In the genomic region with DNA sequence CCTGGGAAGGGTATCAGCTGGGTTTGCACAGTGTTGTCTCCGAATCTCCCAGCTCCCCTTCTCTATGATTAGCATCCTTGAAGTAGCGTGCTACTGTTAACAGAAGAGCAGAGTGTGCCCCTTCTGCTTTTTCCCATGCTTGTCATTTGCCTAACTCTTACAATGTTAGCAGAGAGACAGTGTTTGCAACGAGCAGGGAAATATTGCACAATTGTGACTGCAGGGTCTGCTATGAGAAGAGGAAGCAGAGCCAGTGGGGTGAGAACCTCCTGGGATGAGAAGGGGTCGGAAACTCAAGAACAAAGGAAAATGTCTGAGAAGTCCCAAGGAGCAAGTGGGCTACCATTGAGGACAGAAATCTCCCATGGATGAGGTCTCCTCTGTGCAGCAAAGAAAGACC, we compare ENCODE assay signal across 21 cellular contexts. TPM values are rescaled to one million over a fixed set of nuclear protein-coding genes. Genes with fewer than 3 reads are reported as not detected.
A peak's percentile ranks its signal among the peaks of the same experiment; 100 is the strongest.
DNase-seq lines count a peak whose midpoint lies in the region; ATAC-seq and TF ChIP-seq lines count a peak whose summit lies in the region.
"Had no signal": no experiment of that assay in that cellular context is flagged by ENCODE, and none has a peak within 500 bp of the region (broad histone marks: within the 10 kb centered on the region; RNA-seq: fewer than 3 reads in every experiment).

No MANE protein-coding gene starts in this region.

- no peaks in the 10 kb centered on the region for H3K27me3 ChIP-seq in Panc1 (ENCODE audit: control insufficient read depth, insufficient read depth, low read length)

- H2AFZ ChIP-seq in OCI-LY7 (ENCODE audit: low read length), result no peak overlapping the region

- H3K36me3 Mint-ChIP-seq in type B pancreatic cell, result no peaks in the 10 kb centered on the region
- H3K36me3 Mint-ChIP-seq: activated naive CD8-positive, alpha-beta T cell; T-cell had no signal

- H3K27ac ChIP-seq in Panc1 (ENCODE audit: low read length) (peak overlapping the region; percentile 12; the same call in 1 of the 2 replicates), OCI-LY7 (ENCODE audit: low read depth, low read length, poor library complexity, severe bottlenecking) (no peak overlapping the region)
- H3K27ac ChIP-seq: psoas muscle, VCaP had no signal

- CTCF ChIA-PET in Panc1 (lab: Charles Lee) (no interaction called here), OCI-LY7 (lab: Charles Lee; ENCODE audit: unreplicated experiment) (no interaction called here)

- TF ChIP-seq CTCF in Panc1 (IDR thresholded peaks at IDR 0.05) (no peak), type B pancreatic cell (conservative IDR thresholded peaks at IDR 0.05) (no peak), OCI-LY7 (conservative IDR thresholded peaks at IDR 0.05; ENCODE audit: low read length) (no peak)

- BruUV-seq in Panc1 (replicated peaks; lab: Mats Ljungman, UMichigan) (no TSS peak), OCI-LY7 (replicated peaks; lab: Mats Ljungman, UMichigan) (no TSS peak)

- H3K27ac Mint-ChIP-seq in type B pancreatic cell, result peak overlapping the region; percentile 41
- H3K27ac Mint-ChIP-seq: activated naive CD8-positive, alpha-beta T cell; CD4-positive, alpha-beta T cell; stimulated activated naive CD8-positive, alpha-beta T cell treated with anti-CD3 and anti-CD28 coated beads, Interleukin-15, Interleukin-2, amounts not matched to agents 100 ng/mL and 50 ng/mL, for 24 hours; T-cell had no signal

- H3K4me1 ChIP-seq in Panc1 (ENCODE audit: control insufficient read depth, insufficient read depth, low read length), result peaks cover 6% of the 10 kb centered on the region; the same call in 1 of the 2 replicates
- peaks cover 4% of the 10 kb centered on the region for H3K4me1 ChIP-seq in OCI-LY7 (ENCODE audit: insufficient read depth, low read length, poor library complexity, severe bottlenecking)
- H3K4me1 ChIP-seq: psoas muscle had no signal

- in situ Hi-C loops in Panc1 (cut with HindIII; ENCODE audit: low pct_unique_long_range_greater_than_20kb, low sequenced_read_pairs), result no loop called here

- POLR2A ChIA-PET in Panc1 (lab: Charles Lee), result no interaction called here
- POLR2A ChIA-PET in OCI-LY7 (lab: Charles Lee), result interaction anchor here (1.3 kb wide), 1 partner anchor 10 kb away, joined by 4 read pairs; no protein-coding TSS in a partner anchor

- H3K9me3 Mint-ChIP-seq in type B pancreatic cell, result no peaks in the 10 kb centered on the region
- H3K9me3 Mint-ChIP-seq: CD4-positive, alpha-beta T cell; naive thymus-derived CD8-positive, alpha-beta T cell; stimulated activated naive CD8-positive, alpha-beta T cell treated with anti-CD3 and anti-CD28 coated beads, Interleukin-15, Interleukin-2, amounts not matched to agents 100 ng/mL and 50 ng/mL, for 24 hours; T-cell had no signal

- H3K79me2 ChIP-seq in OCI-LY7 (ENCODE audit: insufficient read depth, low read depth, low read length), result no peaks in the 10 kb centered on the region

- no peaks in the 10 kb centered on the region for H3K9me3 ChIP-seq in Panc1 (ENCODE audit: control insufficient read depth, insufficient read depth, low read depth, low read length)
- H3K9me3 ChIP-seq in OCI-LY7 (ENCODE audit: low read length), result no peaks in the 10 kb centered on the region
- H3K9me3 ChIP-seq: psoas muscle had no signal

- no peaks in the 10 kb centered on the region for H4K20me1 ChIP-seq in OCI-LY7 (ENCODE audit: insufficient read depth, low read length)

- intact Hi-C loops in Panc1 (cut with micrococcal nuclease; ENCODE audit: unreplicated experiment), result no loop called here
- intact Hi-C loops in posterior vena cava (cut with DNase I), result no loop called here
- intact Hi-C loops in OCI-LY7 (cut with micrococcal nuclease; ENCODE audit: unreplicated experiment), result loop anchor here (5.0 kb wide), 1 partner anchor 350 kb away; a partner anchor contains a TSS

- H3K4me2 ChIP-seq in OCI-LY7 (ENCODE audit: low read length), result no peak overlapping the region

- DNase-seq in NCI-H526 (lab: John Stamatoyannopoulos, UW) (peak; percentile 6 to 26), NCI-H526 treated with DMSO at 0.1 percent for 48 hours (lab: John Stamatoyannopoulos, UW) (no peak), Panc1 (ENCODE audit: low read depth, low spot score) (no peak), globus pallidus (ENCODE audit: low spot score) (peak; percentile 41), type B pancreatic cell (ENCODE audit: extremely low spot score, unreplicated experiment) (no peak), HCEC 1CT (no peak), posterior vena cava (ENCODE audit: low spot score) (no peak), OCI-LY7 (ENCODE audit: low spot score) (no peak)
- DNase-seq: activated CD4-positive, alpha-beta T cell treated with anti-CD3 and anti-CD28 coated beads, Interleukin-2, amount 50 U/mL, for 48 hours; CD4-positive, alpha-beta T cell; H9; naive thymus-derived CD8-positive, alpha-beta T cell; NCI-H187; NCI-H524 treated with DMSO at 0.1 percent for 48 hours; psoas muscle had no signal

- H3K4me3 ChIP-seq in Panc1 (ENCODE audit: low read depth in 2 of 2, low read length in 2 of 2), result no peak overlapping the region
- no peak overlapping the region for H3K4me3 ChIP-seq in OCI-LY7 (ENCODE audit: low read depth, low read length, poor library complexity, severe bottlenecking)
- H3K4me3 ChIP-seq: psoas muscle had no signal

- peaks cover 45% of the 10 kb centered on the region for H3K4me1 Mint-ChIP-seq in type B pancreatic cell (ENCODE audit: unreplicated experiment)

- H3K4me3 Mint-ChIP-seq in type B pancreatic cell, result no peak overlapping the region
- H3K4me3 Mint-ChIP-seq: activated naive CD8-positive, alpha-beta T cell; CD4-positive, alpha-beta T cell; H9; naive thymus-derived CD8-positive, alpha-beta T cell; stimulated activated naive CD8-positive, alpha-beta T cell treated with anti-CD3 and anti-CD28 coated beads, Interleukin-15, Interleukin-2, amounts not matched to agents 100 ng/mL and 50 ng/mL, for 24 hours; T-cell had no signal

- ATAC-seq in Panc1, result no peak
- ATAC-seq: esophagus mucosa; naive thymus-derived CD8-positive, alpha-beta T cell; psoas muscle; T-cell had no signal

- no peaks in the 10 kb centered on the region for H3K9me2 ChIP-seq in OCI-LY7 (ENCODE audit: insufficient read depth, low read length)

- H3K27me3 Mint-ChIP-seq in type B pancreatic cell, result no peaks in the 10 kb centered on the region
- H3K27me3 Mint-ChIP-seq: activated naive CD8-positive, alpha-beta T cell; CD4-positive, alpha-beta T cell; stimulated activated naive CD8-positive, alpha-beta T cell treated with anti-CD3 and anti-CD28 coated beads, Interleukin-15, Interleukin-2, amounts not matched to agents 100 ng/mL and 50 ng/mL, for 24 hours had no signal

- H3K36me3 ChIP-seq in Panc1 (ENCODE audit: control insufficient read depth, insufficient read depth, low read length), result no peaks in the 10 kb centered on the region
- no peaks in the 10 kb centered on the region for H3K36me3 ChIP-seq in OCI-LY7 (ENCODE audit: insufficient read depth, low read length)

RNA-seq across cellular contexts. Expression of a gene that starts 7.8 kb away (rescaled TPM):
- total RNA-seq in Panc1 (2021; ENCODE audit: unreplicated experiment), result not detected
- polyA plus RNA-seq in Panc1 (2012; ENCODE audit: insufficient read length), result not detected
- 0.58 TPM in 1 of 2 replicates, not detected in the other for total RNA-seq in type B pancreatic cell (ENCODE audit: low replicate concordance)
- not detected for total RNA-seq in posterior vena cava
- total RNA-seq in OCI-LY7 (2014; rRNA removed; shearing (Covaris generic)), result not detected in 2 replicates
- total RNA-seq in OCI-LY7 (2022), result not detected in 2 replicates
- total RNA-seq: CD4-positive, alpha-beta T cell; esophagus mucosa; psoas muscle; urinary bladder had no signal

Comparison
In these comparisons a context has a peak if more than half of its experiments do, and no peak if none do; other contexts are left out.
1. DNase-seq: peak in NCI-H526 (2 of 2) and globus pallidus (single experiment); none in NCI-H526 treated with DMSO at 0.1 percent for 48 hours (single experiment), Panc1 (single experiment), type B pancreatic cell (single experiment), HCEC 1CT (single experiment), posterior vena cava (single experiment) and OCI-LY7 (single experiment).